Comparison of ENCODE assay signal across 8 cellular contexts in the genomic region with DNA sequence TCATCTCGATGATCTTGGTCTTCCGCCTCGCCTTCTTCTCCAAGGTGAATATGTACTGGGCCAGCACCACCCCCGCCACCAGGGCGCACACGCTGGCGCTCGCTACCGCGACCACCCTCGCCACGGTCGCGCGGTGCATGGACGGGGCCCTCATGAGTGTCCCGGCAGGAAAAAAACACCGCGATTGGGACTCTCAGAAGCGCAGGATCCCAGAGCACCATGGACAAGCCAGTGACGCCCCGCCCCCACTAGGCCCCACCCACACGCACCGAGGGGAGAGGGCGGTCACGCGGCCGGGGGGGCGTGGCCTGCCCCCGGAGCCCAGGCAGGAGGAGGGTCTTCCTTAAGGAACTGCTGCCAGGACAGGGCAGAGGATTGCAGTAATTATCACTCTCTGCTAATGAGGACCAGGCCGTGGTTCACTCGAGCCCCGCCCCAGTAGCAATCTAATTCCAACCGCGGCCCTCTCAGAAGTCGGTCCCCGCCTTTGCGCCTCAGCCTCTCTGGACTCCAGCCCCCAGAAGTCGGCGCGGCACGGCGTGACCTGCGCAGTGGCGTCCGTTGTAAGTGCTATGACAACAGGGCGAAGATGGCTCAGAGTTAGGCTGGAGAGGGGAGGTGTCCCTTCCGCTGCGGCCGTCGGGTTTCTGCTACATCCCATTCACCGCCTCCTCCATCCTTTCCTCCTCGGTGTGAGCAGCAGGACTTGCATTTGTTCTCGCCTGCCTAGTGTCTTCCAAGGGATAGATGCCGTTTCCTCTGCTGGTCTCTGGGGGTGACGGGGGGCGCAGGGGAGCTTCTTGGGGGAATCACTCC. TPM values are rescaled to one million over a fixed set of nuclear protein-coding genes. Genes with fewer than 3 reads are reported as not detected.
DNase-seq lines count a peak whose midpoint lies in the region; TF ChIP-seq lines count a peak whose summit lies in the region.

A gene (plus strand): TSS at position 575 of the 816 bp plus-strand sequence. CDS start 16,689 bp downstream, outside the sequence.

- DNase-seq in GDM1 (lab: John Stamatoyannopoulos, UW), result peak; percentile 91
- DNase-seq in HAP-1 (ENCODE audit: low spot score in 2 of 2), result peak; percentile 91 to 97
- peak; percentile 92 for DNase-seq in MG63
- DNase-seq in SHP77 (lab: John Stamatoyannopoulos, UW), result peak; percentile 97 to 99
- DNase-seq in activated gamma-delta T cell (lab: John Stamatoyannopoulos, UW), result peak; percentile 85
- peak; percentile 95 for DNase-seq in fibroblast of villous mesenchyme (ENCODE audit: low read depth)
- peak; percentile 98 for DNase-seq in nephron progenitor cell

- H3K4me1 Mint-ChIP-seq in nephron progenitor cell, result peaks cover 24% of the 10 kb centered on the region
- H3K4me1 Mint-ChIP-seq in stimulated activated naive CD8-positive, alpha-beta T cell treated with anti-CD3 and anti-CD28 coated beads, Interleukin-15, Interleukin-2, amounts not matched to agents 100 ng/mL and 50 ng/mL, for 24 hours (ENCODE audit: low read depth), result peaks cover 13% of the 10 kb centered on the region

- H3K36me3 ChIP-seq in HAP-1 (replicated peaks), result no peaks in the 10 kb centered on the region
- H3K36me3 ChIP-seq in MG63, result no peaks in the 10 kb centered on the region

- H3K27ac Mint-ChIP-seq in nephron progenitor cell, result peak within 1 kb of the TSS; percentile 93
- H3K27ac Mint-ChIP-seq in stimulated activated naive CD8-positive, alpha-beta T cell treated with anti-CD3 and anti-CD28 coated beads, Interleukin-15, Interleukin-2, amounts not matched to agents 100 ng/mL and 50 ng/mL, for 24 hours, result peak within 1 kb of the TSS; percentile 82

- in situ Hi-C loops in HAP-1 (cut with MboI; ENCODE audit: low sequenced_read_pairs), result no loop called here

- H3K9me3 Mint-ChIP-seq in nephron progenitor cell, result peaks cover 3% of the 10 kb centered on the region
- H3K9me3 Mint-ChIP-seq in stimulated activated naive CD8-positive, alpha-beta T cell treated with anti-CD3 and anti-CD28 coated beads, Interleukin-15, Interleukin-2, amounts not matched to agents 100 ng/mL and 50 ng/mL, for 24 hours, result no peaks in the 10 kb centered on the region

- H3K4me3 Mint-ChIP-seq in nephron progenitor cell, result peak within 1 kb of the TSS; percentile 98
- peak within 1 kb of the TSS; percentile 91 for H3K4me3 Mint-ChIP-seq in stimulated activated naive CD8-positive, alpha-beta T cell treated with anti-CD3 and anti-CD28 coated beads, Interleukin-15, Interleukin-2, amounts not matched to agents 100 ng/mL and 50 ng/mL, for 24 hours

- H3K9me3 ChIP-seq in HAP-1 (no peaks in the 10 kb centered on the region), MG63 (no peaks in the 10 kb centered on the region)

- peak; percentile 2 for TF ChIP-seq CTCF in fibroblast of villous mesenchyme (IDR thresholded peaks at IDR 0.05; ENCODE audit: insufficient read depth, low read depth, low read length)
- no peak for TF ChIP-seq CTCF in nephron progenitor cell (IDR thresholded peaks at IDR 0.05)

- 0 out of 2 replicates have a peak, but pooled peaks cover 2% of the 10 kb centered on the region for H3K27me3 ChIP-seq in HAP-1 (ENCODE audit: low read depth)
- no peaks in the 10 kb centered on the region for H3K27me3 ChIP-seq in MG63

- no peaks in the 10 kb centered on the region for H3K36me3 Mint-ChIP-seq in nephron progenitor cell (ENCODE audit: low read depth)
- peaks cover 4% of the 10 kb centered on the region for H3K36me3 Mint-ChIP-seq in stimulated activated naive CD8-positive, alpha-beta T cell treated with anti-CD3 and anti-CD28 coated beads, Interleukin-15, Interleukin-2, amounts not matched to agents 100 ng/mL and 50 ng/mL, for 24 hours (ENCODE audit: low read depth)

- H3K4me3 ChIP-seq in HAP-1, result peak within 1 kb of the TSS; percentile 65
- peak within 1 kb of the TSS; percentile 95 for H3K4me3 ChIP-seq in MG63
- H3K4me3 ChIP-seq in fibroblast of villous mesenchyme (ENCODE audit: low read depth, low read length), result peak within 1 kb of the TSS; percentile 92

- peaks cover 7% of the 10 kb centered on the region for H3K27me3 Mint-ChIP-seq in nephron progenitor cell (ENCODE audit: low read depth, poor library complexity)
- H3K27me3 Mint-ChIP-seq in stimulated activated naive CD8-positive, alpha-beta T cell treated with anti-CD3 and anti-CD28 coated beads, Interleukin-15, Interleukin-2, amounts not matched to agents 100 ng/mL and 50 ng/mL, for 24 hours, result no peaks in the 10 kb centered on the region

- H3K4me1 ChIP-seq in HAP-1, result peaks cover 11% of the 10 kb centered on the region

RNA-seq across cellular contexts. Expression of the gene that starts here (rescaled TPM):
- 25.7 and 31.4 TPM in 2 replicates for total RNA-seq in MG63 (2014; rRNA removed; shearing (Covaris generic); ENCODE audit: low replicate concordance)
- total RNA-seq in fibroblast of villous mesenchyme, result 20.7 and 22.9 TPM in 2 replicates

Comparison
In these comparisons a context has a peak if more than half of its experiments do, and no peak if none do; other contexts are left out.
1. Peak in every context shown above with its lines: DNase-seq and H3K4me3 ChIP-seq.